22 cellular contexts compared by ENCODE assay signal in the genomic region with DNA sequence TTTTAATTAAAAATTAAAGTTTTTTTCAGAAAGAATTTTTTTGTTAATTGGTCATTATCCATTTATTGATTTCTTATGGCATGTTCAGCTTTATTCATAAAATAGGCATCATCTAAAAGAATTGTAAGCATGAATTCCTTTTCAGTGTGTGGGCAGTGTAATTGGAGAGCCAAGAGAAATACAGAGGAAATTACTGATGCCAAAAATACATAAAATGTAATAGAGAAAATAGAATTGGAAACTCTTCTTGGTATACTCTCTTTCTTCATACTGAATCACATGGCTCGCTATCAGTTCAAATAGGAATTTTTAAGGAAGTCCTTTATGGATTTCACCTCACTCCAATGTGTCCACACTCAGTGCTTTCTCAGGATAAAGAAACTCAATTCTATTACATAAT.
DNase-seq lines count a peak whose midpoint lies in the region; ATAC-seq, FAIRE-seq and TF ChIP-seq lines count a peak whose summit lies in the region.
"Had no signal": no experiment of that assay in that cellular context is flagged by ENCODE, and none has a peak within 500 bp of the region (broad histone marks: within the 10 kb centered on the region; RNA-seq: fewer than 3 reads in every experiment).

No MANE protein-coding gene starts in this region.

- H3K27me3 ChIP-seq in GM23248 (replicated peaks; ENCODE audit: insufficient read depth): no peaks in the 10 kb centered on the region
- H3K27me3 ChIP-seq in astrocyte (ENCODE audit: insufficient read depth, low read length): no peaks in the 10 kb centered on the region
- no peaks in the 10 kb centered on the region for H3K27me3 ChIP-seq in CD4-positive, alpha-beta T cell (ENCODE audit: control insufficient read depth, insufficient read depth, low read length)
- H3K27me3 ChIP-seq: BLaER1 had no signal

- H3K4me1 ChIP-seq in GM23248 (ENCODE audit: insufficient read depth) (no peaks in the 10 kb centered on the region), astrocyte (ENCODE audit: insufficient read depth, low read length) (no peaks in the 10 kb centered on the region)

- DNase-seq in GM23248 (peak; percentile 12), astrocyte (ENCODE audit: low read depth) (peak; percentile 44), fibroblast of mammary gland (ENCODE audit: low read depth) (peak; percentile 23), activated gamma-delta T cell treated with Interleukin-2 at 50 U/mL for 16 hours (no peak)
- DNase-seq in CD4-positive, alpha-beta T cell: no peak
- DNase-seq: Calu3; CD8-positive, alpha-beta T cell; GF-D8; NCI-H1105; NCI-H2081 treated with DMSO at 0.1 percent for 48 hours; NCI-H510A; NCI-H748 treated with DMSO at 0.1 percent for 48 hours had no signal

- POLR2A ChIA-PET in CD4-positive, alpha-beta T cell (lab: Charles Lee): no interaction called here

- no peaks in the 10 kb centered on the region for H3K9me3 Mint-ChIP-seq in astrocyte (ENCODE audit: unreplicated experiment)
- H3K9me3 Mint-ChIP-seq in nephron: no peaks in the 10 kb centered on the region
- H3K9me3 Mint-ChIP-seq in CD4-positive, alpha-beta T cell: peaks cover 3% of the 10 kb centered on the region

- H3K4me1 Mint-ChIP-seq in astrocyte (ENCODE audit: low read depth, unreplicated experiment) (no peaks in the 10 kb centered on the region), nephron (peaks cover 13% of the 10 kb centered on the region)
- no peaks in the 10 kb centered on the region for H3K4me1 Mint-ChIP-seq in CD4-positive, alpha-beta T cell (ENCODE audit: low read depth)

- H3K27ac ChIP-seq in GM23248 (no peak overlapping the region), astrocyte (ENCODE audit: low read depth, low read length) (no peak overlapping the region)
- no peak overlapping the region for H3K27ac ChIP-seq in CD4-positive, alpha-beta T cell (ENCODE audit: low read depth, low read length)
- H3K27ac ChIP-seq: BLaER1 had no signal

- in situ Hi-C loops in GM23248 (cut with MboI): no loop called here

- H3K4me3 ChIP-seq in GM23248: no peak overlapping the region
- H3K4me3 ChIP-seq in astrocyte (ENCODE audit: insufficient read depth, low read depth, low read length): no peak overlapping the region
- no peak overlapping the region for H3K4me3 ChIP-seq in fibroblast of mammary gland (ENCODE audit: control insufficient read depth, low read depth, low read length)
- H3K4me3 ChIP-seq: BLaER1, GM12878 had no signal

- TF ChIP-seq CTCF in astrocyte (IDR thresholded peaks at IDR 0.05; ENCODE audit: insufficient read depth, low read depth, low read length) (no peak), fibroblast of mammary gland (conservative IDR thresholded peaks at IDR 0.05; ENCODE audit: control insufficient read depth, insufficient read depth, low read depth, low read length) (no peak), nephron (IDR thresholded peaks at IDR 0.05; ENCODE audit: unreplicated experiment in 3 of 3) (no peak)
- no peak for TF ChIP-seq CTCF in CD4-positive, alpha-beta T cell (IDR thresholded peaks at IDR 0.05)

- H3K4me2 ChIP-seq in GM23248 (ENCODE audit: unreplicated experiment) (no peak overlapping the region), astrocyte (ENCODE audit: low read length) (no peak overlapping the region)
- H3K4me2 ChIP-seq: BLaER1 had no signal

- H3K79me2 ChIP-seq in GM23248 (ENCODE audit: insufficient read depth): no peaks in the 10 kb centered on the region
- no peaks in the 10 kb centered on the region for H3K79me2 ChIP-seq in astrocyte (ENCODE audit: insufficient read depth, low read length)

- H3K27me3 Mint-ChIP-seq in astrocyte (ENCODE audit: low read depth, unreplicated experiment): no peaks in the 10 kb centered on the region
- no peaks in the 10 kb centered on the region for H3K27me3 Mint-ChIP-seq in nephron (ENCODE audit: low read depth)
- H3K27me3 Mint-ChIP-seq in CD4-positive, alpha-beta T cell: no peaks in the 10 kb centered on the region

- WGBS in GM23248 (ENCODE audit: low coverage in 1 of 2, low lambda C conversion rate in 2 of 2, missing lambda C conversion rate in 2 of 2), 2 experiments: 13 to 16% methylated on average over 1 of the region's 1 CpG

- no peaks in the 10 kb centered on the region for H3F3A ChIP-seq in GM23248 (ENCODE audit: insufficient read depth)

- intact Hi-C loops in CD4-positive, alpha-beta T cell (cut with DNase I, micrococcal nuclease): no loop called here

- H3K36me3 ChIP-seq in GM23248 (ENCODE audit: low read depth) (no peaks in the 10 kb centered on the region), astrocyte (ENCODE audit: insufficient read depth, low read length) (no peaks in the 10 kb centered on the region)
- H3K36me3 ChIP-seq: BLaER1 had no signal

- H3K4me3 Mint-ChIP-seq in astrocyte (ENCODE audit: unreplicated experiment) (no peak overlapping the region), nephron (no peak overlapping the region)
- no peak overlapping the region for H3K4me3 Mint-ChIP-seq in CD4-positive, alpha-beta T cell
- H3K4me3 Mint-ChIP-seq: CD8-positive, alpha-beta T cell had no signal

- H3K9ac ChIP-seq in GM23248: no peak overlapping the region
- no peak overlapping the region for H3K9ac ChIP-seq in astrocyte (ENCODE audit: low read length)
- H3K9ac ChIP-seq: BLaER1 had no signal

- no peak for ATAC-seq in CD4-positive, alpha-beta T cell (ENCODE audit: poor library complexity)
- ATAC-seq in HG03280 (IDR thresholded peaks at IDR 0.05; ENCODE audit: unreplicated experiment) (no peak), GM19023 (IDR thresholded peaks at IDR 0.05; ENCODE audit: unreplicated experiment) (no peak)
- ATAC-seq: CD8-positive, alpha-beta T cell; GM12878; Right ventricle myocardium inferior had no signal

- no peak for FAIRE-seq in astrocyte (lab: Jason Lieb, UNC)
- FAIRE-seq: A204.1, GM12878, GM19239, H54, RCC 7860 had no signal

- H3K9me3 ChIP-seq in GM23248 (ENCODE audit: low read depth) (no peaks in the 10 kb centered on the region), astrocyte (ENCODE audit: insufficient read depth, low read depth, low read length) (no peaks in the 10 kb centered on the region)
- H3K9me3 ChIP-seq in CD4-positive, alpha-beta T cell (ENCODE audit: control insufficient read depth, low read length): no peaks in the 10 kb centered on the region
- H3K9me3 ChIP-seq: BLaER1 had no signal

- H3K27ac Mint-ChIP-seq in astrocyte (ENCODE audit: unreplicated experiment): no peak overlapping the region
- peak overlapping the region; percentile 3 to 42 (median 27) for H3K27ac Mint-ChIP-seq in nephron
- no peak overlapping the region for H3K27ac Mint-ChIP-seq in CD4-positive, alpha-beta T cell
- H3K27ac Mint-ChIP-seq: CD8-positive, alpha-beta T cell had no signal

- H3K36me3 Mint-ChIP-seq in astrocyte (ENCODE audit: low read depth, unreplicated experiment): no peaks in the 10 kb centered on the region
- H3K36me3 Mint-ChIP-seq in nephron (ENCODE audit: low read depth): no peaks in the 10 kb centered on the region
- no peaks in the 10 kb centered on the region for H3K36me3 Mint-ChIP-seq in CD4-positive, alpha-beta T cell (ENCODE audit: low read depth)
- H3K36me3 Mint-ChIP-seq: CD8-positive, alpha-beta T cell had no signal

- CTCF ChIA-PET in CD4-positive, alpha-beta T cell (lab: Charles Lee): no interaction called here

- H4K20me1 ChIP-seq in GM23248 (ENCODE audit: insufficient read depth) (no peaks in the 10 kb centered on the region), astrocyte (ENCODE audit: insufficient read depth, low read length) (no peaks in the 10 kb centered on the region)
- H4K20me1 ChIP-seq: BLaER1 had no signal

- H2AFZ ChIP-seq in GM23248: no peak overlapping the region
- H2AFZ ChIP-seq in astrocyte (ENCODE audit: low read depth, low read length): no peak overlapping the region

- H3K9me2 ChIP-seq in GM23248 (ENCODE audit: insufficient read depth): no peaks in the 10 kb centered on the region

Comparison
In these comparisons a context has a peak if more than half of its experiments do, and no peak if none do; other contexts are left out.
1. DNase-seq: peak in GM23248 (single experiment), astrocyte (single experiment) and fibroblast of mammary gland (single experiment); none in CD4-positive, alpha-beta T cell (0 of 10) and activated gamma-delta T cell treated with Interleukin-2 at 50 U/mL for 16 hours (single experiment).
2. H3K27ac Mint-ChIP-seq: peak in nephron (3 of 3); none in astrocyte (single experiment) and CD4-positive, alpha-beta T cell (single experiment).